In the genomic region with DNA sequence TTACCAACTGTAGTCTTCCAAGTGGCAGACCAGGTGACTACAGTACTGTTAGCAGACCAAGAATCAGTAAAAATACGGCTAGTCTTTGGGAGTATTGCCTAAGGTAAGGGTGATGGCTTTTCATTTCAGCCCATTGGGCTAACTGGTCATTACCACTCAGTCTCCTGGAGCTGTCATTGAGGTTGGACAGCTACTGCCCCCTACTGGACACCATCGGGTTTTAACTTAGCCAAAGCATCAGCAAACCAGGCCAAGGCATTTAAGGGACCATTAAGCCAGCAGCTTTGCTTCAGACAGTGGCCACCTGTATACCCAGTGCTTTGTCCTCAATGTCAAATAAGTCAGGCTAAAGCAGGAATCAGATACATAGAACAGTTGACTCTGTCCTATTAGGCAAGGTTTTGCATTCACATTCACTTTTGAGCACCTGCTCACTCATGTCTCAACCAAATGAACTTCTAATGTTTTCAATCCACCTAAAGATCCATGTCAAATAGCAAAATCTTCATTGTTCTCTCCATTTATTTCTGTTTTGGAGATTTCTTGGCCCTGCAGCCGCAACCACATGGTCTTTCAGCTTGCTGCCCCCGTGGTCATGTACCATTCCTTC, we compare ENCODE assay signal across 8 cellular contexts.
DNase-seq lines count a peak whose midpoint lies in the region; ATAC-seq, FAIRE-seq and TF ChIP-seq lines count a peak whose summit lies in the region.

No MANE protein-coding gene starts in this region.

- no peak overlapping the region for H3K27ac Mint-ChIP-seq in central memory CD8-positive, alpha-beta T cell (ENCODE audit: low read depth)

- H3K79me2 ChIP-seq in HepG2 (ENCODE audit: insufficient read depth, low read length), result no peaks in the 10 kb centered on the region

- H3K4me3 Mint-ChIP-seq in central memory CD8-positive, alpha-beta T cell, result no peak overlapping the region

- FAIRE-seq in GM19239 (lab: Jason Lieb, UNC), result peak; percentile 92
- FAIRE-seq in HepG2 (lab: Jason Lieb, UNC), result no peak

- H3K27me3 ChIP-seq in WERI-Rb-1 (ENCODE audit: insufficient read depth, low read depth, severe bottlenecking) (no peaks in the 10 kb centered on the region), HepG2 (ENCODE audit: control insufficient read depth in 1 of 2, insufficient read depth in 2 of 2, low read length in 2 of 2) (no peaks in the 10 kb centered on the region)

- H3K27ac ChIP-seq in C4-2B (no peak overlapping the region), WERI-Rb-1 (no peak overlapping the region), HepG2 (ENCODE audit: extremely low read length, insufficient read depth, low read length) (no peak overlapping the region), coronary artery (no peak overlapping the region)

- no peaks in the 10 kb centered on the region for H3K27me3 Mint-ChIP-seq in central memory CD8-positive, alpha-beta T cell

- no peak for ATAC-seq in central memory CD8-positive, alpha-beta T cell (replicated peaks; ENCODE audit: extremely low read depth, poor library complexity, severe bottlenecking)
- peak; percentile 65 for ATAC-seq in HepG2

- BruUV-seq in HepG2 (replicated peaks; lab: Mats Ljungman, UMichigan), result no TSS peak

- POLR2A ChIA-PET in HepG2 (lab: Yijun Ruan, JAX), result no interaction called here

- no peaks in the 10 kb centered on the region for H4K20me1 ChIP-seq in HepG2 (ENCODE audit: insufficient read depth, low read length)

- no peaks in the 10 kb centered on the region for H3K4me1 ChIP-seq in HepG2 (ENCODE audit: insufficient read depth, low read length)

- H3K9me3 Mint-ChIP-seq in central memory CD8-positive, alpha-beta T cell, result no peaks in the 10 kb centered on the region

- peak; percentile 89 for TF ChIP-seq CTCF in C4-2B (conservative IDR thresholded peaks at IDR 0.05)
- TF ChIP-seq CTCF in WERI-Rb-1 (IDR thresholded peaks at IDR 0.05; ENCODE audit: low read depth, low read length), result peak; percentile 91
- TF ChIP-seq CTCF in HepG2 (CRISPR knock-in tag; IDR thresholded peaks at IDR 0.05), result peak; percentile 56
- no peak for TF ChIP-seq CTCF in coronary artery (IDR thresholded peaks at IDR 0.05)

- intact Hi-C loops in HepG2 (cut with micrococcal nuclease; ENCODE audit: unreplicated experiment), result no loop called here

- H2AFZ ChIP-seq in HepG2 (ENCODE audit: low read length), result no peak overlapping the region

- H3K4me1 Mint-ChIP-seq in central memory CD8-positive, alpha-beta T cell, result no peaks in the 10 kb centered on the region

- no peak for TF ChIP-seq RAD21 in HepG2 (CRISPR knock-in tag; IDR thresholded peaks at IDR 0.05)

- no peak overlapping the region for H3K9ac ChIP-seq in HepG2 (ENCODE audit: insufficient read depth, low read depth, low read length)

- no peak for TF ChIP-seq POLR2A in HepG2 (IDR thresholded peaks at IDR 0.05; ENCODE audit: insufficient read depth in 1 of 2, low read depth in 2 of 2, low read length in 2 of 2)

- H3K4me2 ChIP-seq in HepG2 (ENCODE audit: low read depth, low read length), result no peak overlapping the region

- in situ Hi-C loops in HepG2 (cut with HindIII; ENCODE audit: extremely low pct_ligation_motif_present, low pct_unique_long_range_greater_than_20kb), result loop anchor here (10.0 kb wide), 1 partner anchor 191 kb away; no protein-coding TSS in a partner anchor

- CTCF ChIA-PET in HepG2 (lab: Yijun Ruan, JAX; ENCODE audit: low intra/inter-chr PET ratio, low total read pairs), result interaction anchor here (1.3 kb wide), 1 partner anchor 188 kb away, joined by 5 read pairs; no protein-coding TSS in a partner anchor

- WGBS in HepG2 (ENCODE audit: low lambda C conversion rate), result 98% methylated on average over 2 of the region's 4 CpGs

- DNase-seq in GM19239 (ENCODE audit: insufficient read length, low spot score), result peak; percentile 23
- DNase-seq in HT1080 (ENCODE audit: low read depth), result peak; percentile 54
- peak; percentile 84 for DNase-seq in WERI-Rb-1
- DNase-seq in central memory CD8-positive, alpha-beta T cell (ENCODE audit: low spot score in 2 of 2), result peak; percentile 26 to 30
- DNase-seq in HepG2 (ENCODE audit: low spot score), result peak; percentile 16
- peak; percentile 37 for DNase-seq in stimulated activated CD8-positive, alpha-beta memory T cell treated with anti-CD3 and anti-CD28 coated beads, Interleukin-15, amount 100 ng/mL, for 1 hour (ENCODE audit: low read depth)
- no peak for DNase-seq in coronary artery (ENCODE audit: low spot score)

- H3K9me3 ChIP-seq in WERI-Rb-1 (ENCODE audit: severe bottlenecking) (no peaks in the 10 kb centered on the region), HepG2 (ENCODE audit: low read length) (no peaks in the 10 kb centered on the region)

- H3K36me3 ChIP-seq in WERI-Rb-1 (no peaks in the 10 kb centered on the region), HepG2 (replicated peaks in 1 of 2; ENCODE audit: control insufficient read depth in 1 of 2, insufficient read depth in 2 of 2, low read length in 2 of 2) (peaks cover 0 to 6% of the 10 kb centered on the region in 2 experiments; a peak in 2 of 5 replicates)

- no peak for TF ChIP-seq EP300 in HepG2 (IDR thresholded peaks at IDR 0.05; ENCODE audit: low read depth in 2 of 2, low read length in 2 of 2)
- no peak for TF ChIP-seq EP300 in HepG2 (CRISPR knock-in tag; IDR thresholded peaks at IDR 0.05; ENCODE audit: borderline replicate concordance)

- no peak overlapping the region for H3K4me3 ChIP-seq in WERI-Rb-1 (ENCODE audit: low read depth, low read length)
- no peak overlapping the region for H3K4me3 ChIP-seq in HepG2 (replicated peaks in 1 of 3; ENCODE audit: insufficient read depth in 1 of 3, low read depth in 2 of 3, low read length in 3 of 3)
- no peak overlapping the region for H3K4me3 ChIP-seq in coronary artery

- H3K36me3 Mint-ChIP-seq in central memory CD8-positive, alpha-beta T cell (ENCODE audit: insufficient read depth), result peaks cover 3% of the 10 kb centered on the region

TF ChIP-seq in HepG2, 621 proteins besides CTCF, POLR2A, EP300 and RAD21:
- TF ChIP-seq, protein P1, sequence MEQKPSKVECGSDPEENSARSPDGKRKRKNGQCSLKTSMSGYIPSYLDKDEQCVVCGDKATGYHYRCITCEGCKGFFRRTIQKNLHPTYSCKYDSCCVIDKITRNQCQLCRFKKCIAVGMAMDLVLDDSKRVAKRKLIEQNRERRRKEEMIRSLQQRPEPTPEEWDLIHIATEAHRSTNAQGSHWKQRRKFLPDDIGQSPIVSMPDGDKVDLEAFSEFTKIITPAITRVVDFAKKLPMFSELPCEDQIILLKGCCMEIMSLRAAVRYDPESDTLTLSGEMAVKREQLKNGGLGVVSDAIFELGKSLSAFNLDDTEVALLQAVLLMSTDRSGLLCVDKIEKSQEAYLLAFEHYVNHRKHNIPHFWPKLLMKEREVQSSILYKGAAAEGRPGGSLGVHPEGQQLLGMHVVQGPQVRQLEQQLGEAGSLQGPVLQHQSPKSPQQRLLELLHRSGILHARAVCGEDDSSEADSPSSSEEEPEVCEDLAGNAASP (CRISPR knock-in tag; IDR thresholded peaks at IDR 0.05; ENCODE audit: borderline replicate concordance), result no peak
- TF ChIP-seq, protein P2, sequence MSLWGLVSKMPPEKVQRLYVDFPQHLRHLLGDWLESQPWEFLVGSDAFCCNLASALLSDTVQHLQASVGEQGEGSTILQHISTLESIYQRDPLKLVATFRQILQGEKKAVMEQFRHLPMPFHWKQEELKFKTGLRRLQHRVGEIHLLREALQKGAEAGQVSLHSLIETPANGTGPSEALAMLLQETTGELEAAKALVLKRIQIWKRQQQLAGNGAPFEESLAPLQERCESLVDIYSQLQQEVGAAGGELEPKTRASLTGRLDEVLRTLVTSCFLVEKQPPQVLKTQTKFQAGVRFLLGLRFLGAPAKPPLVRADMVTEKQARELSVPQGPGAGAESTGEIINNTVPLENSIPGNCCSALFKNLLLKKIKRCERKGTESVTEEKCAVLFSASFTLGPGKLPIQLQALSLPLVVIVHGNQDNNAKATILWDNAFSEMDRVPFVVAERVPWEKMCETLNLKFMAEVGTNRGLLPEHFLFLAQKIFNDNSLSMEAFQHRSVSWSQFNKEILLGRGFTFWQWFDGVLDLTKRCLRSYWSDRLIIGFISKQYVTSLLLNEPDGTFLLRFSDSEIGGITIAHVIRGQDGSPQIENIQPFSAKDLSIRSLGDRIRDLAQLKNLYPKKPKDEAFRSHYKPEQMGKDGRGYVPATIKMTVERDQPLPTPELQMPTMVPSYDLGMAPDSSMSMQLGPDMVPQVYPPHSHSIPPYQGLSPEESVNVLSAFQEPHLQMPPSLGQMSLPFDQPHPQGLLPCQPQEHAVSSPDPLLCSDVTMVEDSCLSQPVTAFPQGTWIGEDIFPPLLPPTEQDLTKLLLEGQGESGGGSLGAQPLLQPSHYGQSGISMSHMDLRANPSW (CRISPR knock-in tag; IDR thresholded peaks at IDR 0.05; ENCODE audit: borderline replicate concordance), result no peak
- TF ChIP-seq TARDBP (CRISPR knock-in tag; IDR thresholded peaks at IDR 0.05) (no peak), STAG1 (CRISPR knock-in tag; IDR thresholded peaks at IDR 0.05) (peak; percentile 54), ESRRA (CRISPR knock-in tag; IDR thresholded peaks at IDR 0.05; ENCODE audit: low read depth) (no peak), AGO1 (IDR thresholded peaks at IDR 0.05; ENCODE audit: low read depth, low read length, poor library complexity, severe bottlenecking) (no peak), EZH2 (conservative IDR thresholded peaks at IDR 0.05; ENCODE audit: low read depth, low read length) (no peak), SMC3 (IDR thresholded peaks at IDR 0.05; ENCODE audit: low read length) (0 out of 2 replicates have a peak, but pooled peaks have one; percentile 7), CREM (IDR thresholded peaks at IDR 0.05) (no peak), CREM (CRISPR knock-in tag; IDR thresholded peaks at IDR 0.05) (no peak)
- TF ChIP-seq, protein P3, sequence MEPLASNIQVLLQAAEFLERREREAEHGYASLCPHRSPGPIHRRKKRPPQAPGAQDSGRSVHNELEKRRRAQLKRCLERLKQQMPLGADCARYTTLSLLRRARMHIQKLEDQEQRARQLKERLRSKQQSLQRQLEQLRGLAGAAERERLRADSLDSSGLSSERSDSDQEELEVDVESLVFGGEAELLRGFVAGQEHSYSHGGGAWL (CRISPR knock-in tag; IDR thresholded peaks at IDR 0.05), result no peak
- TF ChIP-seq, protein P4, sequence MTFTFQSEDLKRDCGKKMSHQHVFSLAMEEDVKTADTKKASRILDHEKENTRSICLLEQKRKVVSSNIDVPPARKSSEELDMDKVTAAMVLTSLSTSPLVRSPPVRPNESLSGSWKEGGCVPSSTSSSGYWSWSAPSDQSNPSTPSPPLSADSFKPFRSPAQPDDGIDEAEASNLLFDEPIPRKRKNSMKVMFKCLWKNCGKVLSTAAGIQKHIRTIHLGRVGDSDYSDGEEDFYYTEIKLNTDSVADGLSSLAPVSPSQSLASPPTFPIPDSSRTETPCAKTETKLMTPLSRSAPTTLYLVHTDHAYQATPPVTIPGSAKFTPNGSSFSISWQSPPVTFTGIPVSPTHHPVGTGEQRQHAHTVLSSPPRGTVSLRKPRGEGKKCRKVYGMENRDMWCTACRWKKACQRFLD (CRISPR knock-in tag; IDR thresholded peaks at IDR 0.05; ENCODE audit: borderline replicate concordance), result no peak
